22 cellular contexts compared by ENCODE assay signal in the genomic region with DNA sequence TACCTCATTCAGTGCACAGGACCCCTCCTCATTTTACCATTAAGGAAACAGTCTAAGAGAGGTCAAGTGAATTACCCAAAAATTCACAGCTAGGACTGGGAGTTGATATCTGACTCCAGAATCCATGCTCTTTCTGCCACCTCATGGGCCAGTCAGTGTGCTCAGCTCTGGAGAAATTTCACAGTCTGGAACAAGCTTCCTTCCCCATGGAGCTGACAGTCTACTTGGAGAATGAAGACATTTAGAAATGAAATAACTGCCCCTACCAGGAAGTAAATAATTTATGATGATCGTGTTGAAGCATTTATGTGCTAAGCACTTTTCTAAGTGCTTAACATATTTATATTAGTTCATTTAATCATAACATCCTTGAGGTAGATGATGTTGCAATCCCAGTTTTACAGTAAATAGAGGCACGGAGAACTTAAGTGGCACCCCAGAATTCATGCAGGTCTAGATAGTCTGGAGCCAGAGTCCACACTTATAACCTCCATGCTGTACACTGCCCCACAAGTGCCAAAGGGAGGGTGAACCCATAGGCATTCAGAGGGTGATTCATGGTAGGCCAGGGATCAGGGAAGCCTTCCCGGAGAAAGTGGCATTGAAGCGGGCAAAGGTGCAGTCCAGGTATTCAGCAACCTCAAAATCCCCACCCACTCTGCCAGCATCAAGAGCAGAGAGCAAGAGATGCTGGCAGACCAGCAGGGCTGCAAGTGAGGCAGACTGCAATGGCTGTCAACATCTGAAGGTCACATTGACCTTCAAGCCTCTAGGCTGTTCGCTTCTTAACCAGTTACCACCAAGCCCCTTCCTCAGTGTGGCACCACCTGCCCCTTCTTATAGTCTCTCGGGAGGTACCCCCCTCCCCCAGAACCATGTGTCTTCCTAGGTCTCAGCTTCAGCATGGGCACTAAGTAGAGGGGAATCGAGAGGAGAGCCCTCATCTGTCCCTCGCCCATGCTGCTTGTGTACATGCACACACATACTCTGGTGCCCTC. TPM values are rescaled to one million over a fixed set of nuclear protein-coding genes. Genes with fewer than 3 reads are reported as not detected.
"Had no signal": no experiment of that assay in that cellular context is flagged by ENCODE, and none has a peak within 500 bp of the region (broad histone marks: within the 10 kb centered on the region; RNA-seq: fewer than 3 reads in every experiment).

No MANE protein-coding gene starts in this region.

- H3K27ac Mint-ChIP-seq: dendritic cell treated with granulocyte-macrophage colony-stimulating factor and Interleukin-4, amounts not matched to agents 40 ng/mL and 50 ng/mL, for 4 days; nephron had no signal

- H3K4me3 Mint-ChIP-seq: brain; dendritic cell treated with granulocyte-macrophage colony-stimulating factor and Interleukin-4, amounts not matched to agents 40 ng/mL and 50 ng/mL, for 4 days; nephron; stimulated activated naive B cell treated with anti-CD40 and anti-IgM and Interleukin-4, amounts not matched to agents 10 μg/mL and 1 μg/mL and 100 μg/mL, for 72 hours had no signal

- H3K27me3 ChIP-seq: upper lobe of left lung had no signal

- H3K9me3 Mint-ChIP-seq: brain; dendritic cell treated with granulocyte-macrophage colony-stimulating factor and Interleukin-4, amounts not matched to agents 40 ng/mL and 50 ng/mL, for 4 days; nephron; stimulated activated naive B cell treated with anti-CD40 and anti-IgM and Interleukin-4, amounts not matched to agents 10 μg/mL and 1 μg/mL and 100 μg/mL, for 72 hours had no signal

- ATAC-seq: sciatic nerve; stimulated activated naive B cell treated with anti-CD40 and anti-IgM and Interleukin-4, amounts not matched to agents 10 μg/mL and 1 μg/mL and 100 μg/mL, for 72 hours had no signal

- FAIRE-seq: endometrium, frontal cortex, TTC549 had no signal

- H3K27ac ChIP-seq: WERI-Rb-1 had no signal

- H3K9me3 ChIP-seq: upper lobe of left lung had no signal

- H3K4me2 ChIP-seq: smooth muscle cell had no signal

- DNase-seq: activated CD4-positive, alpha-beta T cell treated with anti-CD3 and anti-CD28 coated beads for 1 hour; activated T-cell treated with anti-CD3 and anti-CD28 coated beads, Interleukin-2, amount 50 U/mL, for 1 hour; anterior cingulate cortex; caudate nucleus; effector CD4-positive, alpha-beta T cell; erythroblast; glutamatergic neuron; hippocampal formation; mesenchymal stem cell; stimulated activated CD4-positive, alpha-beta T cell treated with anti-CD3 and anti-CD28 coated beads, Interleukin-15, amount 100 ng/mL, for 24 hours; stimulated activated naive B cell treated with anti-CD40 and anti-IgM and Interleukin-4, amounts not matched to agents 10 μg/mL and 1 μg/mL and 100 μg/mL, for 72 hours; T-helper 1 cell; WERI-Rb-1 had no signal

- H3K27me3 Mint-ChIP-seq: dendritic cell treated with granulocyte-macrophage colony-stimulating factor and Interleukin-4, amounts not matched to agents 40 ng/mL and 50 ng/mL, for 4 days; stimulated activated naive B cell treated with anti-CD40 and anti-IgM and Interleukin-4, amounts not matched to agents 10 μg/mL and 1 μg/mL and 100 μg/mL, for 72 hours had no signal

- H3K4me3 ChIP-seq: smooth muscle cell, upper lobe of left lung had no signal

RNA-seq across cellular contexts. Expression of a gene that starts 38.4 kb away (rescaled TPM):
- total RNA-seq: smooth muscle cell had no signal
- polyA plus RNA-seq: smooth muscle cell had no signal
